ENCODE assay signal across 9 cellular contexts in genomic region chr6:38570750-38571149, GRCh38.
A peak's percentile ranks its signal among the peaks of the same experiment; 100 is the strongest.
DNase-seq lines count a peak whose midpoint lies in the region; ATAC-seq and TF ChIP-seq lines count a peak whose summit lies in the region.
"Had no signal": no experiment of that assay in that cellular context is flagged by ENCODE, and none has a peak within 500 bp of the region (broad histone marks: within the 10 kb centered on the region; RNA-seq: fewer than 3 reads in every experiment).

No MANE protein-coding gene starts in this region.

- H3K79me2 ChIP-seq in parathyroid adenoma: no peaks in the 10 kb centered on the region

- peak; percentile 31 for TF ChIP-seq CTCF in parathyroid adenoma (IDR thresholded peaks at IDR 0.05)

- no peak overlapping the region for H3K9ac ChIP-seq in parathyroid adenoma

- ATAC-seq in GM18517 (IDR thresholded peaks at IDR 0.05; ENCODE audit: unreplicated experiment) (no peak), HG03565 (IDR thresholded peaks at IDR 0.05; ENCODE audit: unreplicated experiment) (no peak), HG03039 (IDR thresholded peaks at IDR 0.05; ENCODE audit: unreplicated experiment) (no peak)

- no peak overlapping the region for H3K4me2 ChIP-seq in parathyroid adenoma (ENCODE audit: low read length)

- no peaks in the 10 kb centered on the region for H3K27me3 ChIP-seq in parathyroid adenoma (ENCODE audit: control insufficient read depth, insufficient read depth, low read length)

- DNase-seq in NCI-H146 treated with DMSO at 0.1 percent for 48 hours (lab: John Stamatoyannopoulos, UW; ENCODE audit: unreplicated experiment) (peak; percentile 28), NCI-H146 (lab: John Stamatoyannopoulos, UW) (no peak), NCI-H1694 (lab: John Stamatoyannopoulos, UW) (peak; percentile 28), dermis blood vessel endothelial cell (peak; percentile 57)
- DNase-seq: DMS153 had no signal

- H3K4me3 ChIP-seq in parathyroid adenoma (ENCODE audit: low read depth, low read length): no peak overlapping the region

- no peaks in the 10 kb centered on the region for H3K36me3 ChIP-seq in parathyroid adenoma (ENCODE audit: control insufficient read depth, insufficient read depth, low read length)

- no peak overlapping the region for H2AFZ ChIP-seq in parathyroid adenoma

- no peak overlapping the region for H3K27ac ChIP-seq in parathyroid adenoma

- no peaks in the 10 kb centered on the region for H3K4me1 ChIP-seq in parathyroid adenoma

- H3K9me3 ChIP-seq in parathyroid adenoma (ENCODE audit: control insufficient read depth, low read length): no peaks in the 10 kb centered on the region
